Comparison of ENCODE assay signal across 9 cellular contexts in genomic region chr9:69945671-69946141, GRCh38.
DNase-seq lines count a peak whose midpoint lies in the region; ATAC-seq, FAIRE-seq and TF ChIP-seq lines count a peak whose summit lies in the region.
"Had no signal": no experiment of that assay in that cellular context is flagged by ENCODE, and none has a peak within 500 bp of the region (broad histone marks: within the 10 kb centered on the region; RNA-seq: fewer than 3 reads in every experiment).

No MANE protein-coding gene starts in this region.

- no peaks in the 10 kb centered on the region for H3K27me3 ChIP-seq in effector memory CD4-positive, alpha-beta T cell (replicated peaks; ENCODE audit: control insufficient read depth, insufficient read depth, low read length, poor library complexity, severe bottlenecking)
- H3K27me3 ChIP-seq in HepG2 (ENCODE audit: control insufficient read depth in 1 of 2, insufficient read depth in 2 of 2, low read length in 2 of 2): no peaks in the 10 kb centered on the region

- no peak for FAIRE-seq in A549 (lab: Jason Lieb, UNC)
- no peak for FAIRE-seq in HepG2 (lab: Jason Lieb, UNC)

- intact Hi-C loops in mucosa of descending colon (cut with DNase I, micrococcal nuclease): no loop called here
- intact Hi-C loops in HepG2 (cut with micrococcal nuclease; ENCODE audit: unreplicated experiment): no loop called here

- H3K4me3 ChIP-seq in A549 (no peak overlapping the region), mucosa of descending colon (no peak overlapping the region), HepG2 (replicated peaks in 1 of 3; ENCODE audit: insufficient read depth in 1 of 3, low read depth in 2 of 3, low read length in 3 of 3) (no peak overlapping the region)
- H3K4me3 ChIP-seq in effector memory CD4-positive, alpha-beta T cell (ENCODE audit: insufficient read depth, low read depth, low read length, poor library complexity, severe bottlenecking): no peak overlapping the region

- POLR2A ChIA-PET in A549 (lab: Yijun Ruan, JAX) (interaction anchor here (0.7 kb wide), 1 partner anchor 24 kb away, joined by 5 read pairs; no protein-coding TSS in a partner anchor), HepG2 (lab: Yijun Ruan, JAX) (no interaction called here)

- CTCF ChIA-PET in A549 (lab: Yijun Ruan, JAX) (interaction anchor here (1.2 kb wide), 1 partner anchor 26 kb away, joined by 3 read pairs; no protein-coding TSS in a partner anchor), HepG2 (lab: Yijun Ruan, JAX; ENCODE audit: low intra/inter-chr PET ratio, low total read pairs) (no interaction called here)

- WGBS in A549 (ENCODE audit: missing lambda C conversion rate): 51% methylated on average over 1 of the region's 1 CpG
- WGBS in HepG2 (ENCODE audit: low lambda C conversion rate): 0% methylated on average over 1 of the region's 1 CpG

- no peak for TF ChIP-seq EP300 in A549 (IDR thresholded peaks at IDR 0.05)
- TF ChIP-seq EP300 in HepG2 (IDR thresholded peaks at IDR 0.05; ENCODE audit: low read depth in 2 of 2, low read length in 2 of 2): no peak
- TF ChIP-seq EP300 in HepG2 (CRISPR knock-in tag; IDR thresholded peaks at IDR 0.05; ENCODE audit: borderline replicate concordance): no peak

- TF ChIP-seq RAD21 in A549 (conservative IDR thresholded peaks at IDR 0.05 in 1 of 2, IDR thresholded peaks at IDR 0.05 in 1 of 2) (no peak), HepG2 (CRISPR knock-in tag; IDR thresholded peaks at IDR 0.05) (no peak)

- 0 out of 6 replicates have a peak, but pooled peaks of 1 of the 2 experiments have one; percentile 23 for ATAC-seq in A549
- ATAC-seq in mucosa of descending colon: peak; percentile 33
- ATAC-seq in HG03432 (IDR thresholded peaks at IDR 0.05; ENCODE audit: unreplicated experiment): no peak
- no peak for ATAC-seq in HepG2

- peak in 1 of 2 experiments; percentile 10 for DNase-seq in A549 (ENCODE audit: low read depth in 1 of 2, low spot score in 1 of 2)
- DNase-seq in LHCN-M2 (ENCODE audit: low read depth): peak; percentile 55
- peak; percentile 56 for DNase-seq in dermis blood vessel endothelial cell
- DNase-seq in mucosa of descending colon: peak in 1 of 3 donors; percentile 33
- no peak for DNase-seq in effector memory CD4-positive, alpha-beta T cell
- no peak for DNase-seq in NCI-H82 treated with DMSO at 0.1 percent for 48 hours (lab: John Stamatoyannopoulos, UW; ENCODE audit: unreplicated experiment)
- DNase-seq in HepG2 (ENCODE audit: low spot score): no peak
- DNase-seq: CD8-positive, alpha-beta memory T cell had no signal

- no peak overlapping the region for H3K9ac ChIP-seq in HepG2 (ENCODE audit: insufficient read depth, low read depth, low read length)

- no peaks in the 10 kb centered on the region for H3K36me3 ChIP-seq in mucosa of descending colon (ENCODE audit: low read depth)
- no peaks in the 10 kb centered on the region for H3K36me3 ChIP-seq in effector memory CD4-positive, alpha-beta T cell (ENCODE audit: control insufficient read depth, insufficient read depth, low read length)
- no peaks in the 10 kb centered on the region for H3K36me3 ChIP-seq in HepG2 (replicated peaks in 1 of 2; ENCODE audit: control insufficient read depth in 1 of 2, insufficient read depth in 2 of 2, low read length in 2 of 2)

- H3K4me2 ChIP-seq in A549 (peak overlapping the region; percentile 24; the same call in 1 of the 3 replicates), HepG2 (ENCODE audit: low read depth, low read length) (no peak overlapping the region)

- no peaks in the 10 kb centered on the region for H3K79me2 ChIP-seq in HepG2 (ENCODE audit: insufficient read depth, low read length)

- in situ Hi-C loops in HepG2 (cut with HindIII; ENCODE audit: extremely low pct_ligation_motif_present, low pct_unique_long_range_greater_than_20kb): no loop called here

- TF ChIP-seq POLR2A in A549 (IDR thresholded peaks at IDR 0.05; ENCODE audit: low read length) (no peak), HepG2 (IDR thresholded peaks at IDR 0.05; ENCODE audit: insufficient read depth in 1 of 2, low read depth in 2 of 2, low read length in 2 of 2) (no peak)

- H4K20me1 ChIP-seq in HepG2 (ENCODE audit: insufficient read depth, low read length): no peaks in the 10 kb centered on the region

- peak overlapping the region; percentile 75 to 79; a peak in 5 of 6 replicates for H3K27ac ChIP-seq in A549
- H3K27ac ChIP-seq in effector memory CD4-positive, alpha-beta T cell (ENCODE audit: insufficient read depth, low read length, poor library complexity, severe bottlenecking): no peak overlapping the region
- no peak overlapping the region for H3K27ac ChIP-seq in HepG2 (ENCODE audit: extremely low read length, insufficient read depth, low read length)

- BruUV-seq in HepG2 (replicated peaks; lab: Mats Ljungman, UMichigan): no TSS peak

- H2AFZ ChIP-seq in HepG2 (ENCODE audit: low read length): no peak overlapping the region

- H3K9me3 ChIP-seq in A549 (peaks cover 3% of the 10 kb centered on the region; the same call in 1 of the 3 replicates), mucosa of descending colon (no peaks in the 10 kb centered on the region), HepG2 (ENCODE audit: low read length) (no peaks in the 10 kb centered on the region)
- no peaks in the 10 kb centered on the region for H3K9me3 ChIP-seq in effector memory CD4-positive, alpha-beta T cell (ENCODE audit: control insufficient read depth, low read length)

- peaks cover 23% of the 10 kb centered on the region for H3K4me1 ChIP-seq in A549
- no peaks in the 10 kb centered on the region for H3K4me1 ChIP-seq in mucosa of descending colon (ENCODE audit: low read depth)
- H3K4me1 ChIP-seq in effector memory CD4-positive, alpha-beta T cell (ENCODE audit: control insufficient read depth, insufficient read depth, low read length, poor library complexity, severe bottlenecking): no peaks in the 10 kb centered on the region
- H3K4me1 ChIP-seq in HepG2 (ENCODE audit: insufficient read depth, low read length): no peaks in the 10 kb centered on the region

- TF ChIP-seq CTCF in A549 (IDR thresholded peaks at IDR 0.05): no peak
- TF ChIP-seq CTCF in mucosa of descending colon (IDR thresholded peaks at IDR 0.05): no peak
- TF ChIP-seq CTCF in HepG2 (CRISPR knock-in tag; IDR thresholded peaks at IDR 0.05): no peak

TF ChIP-seq in A549, 52 proteins besides CTCF, POLR2A, EP300 and RAD21:
- TF ChIP-seq TP53 (CRISPR knock-in tag; IDR thresholded peaks at IDR 0.05) (no peak), FOSL2 (IDR thresholded peaks at IDR 0.05) (no peak), FOSL2 (CRISPR knock-in tag; IDR thresholded peaks at IDR 0.05) (no peak), KDM5A (IDR thresholded peaks at IDR 0.05) (no peak), ZFP36 (IDR thresholded peaks at IDR 0.05; ENCODE audit: borderline replicate concordance, partially characterized antibody) (no peak), FOXS1 (CRISPR knock-in tag; IDR thresholded peaks at IDR 0.05) (no peak), CHD2 (IDR thresholded peaks at IDR 0.05; ENCODE audit: low read length, partially characterized antibody) (no peak), NR3C1 (IDR thresholded peaks at IDR 0.05) (no peak)

TF ChIP-seq in HepG2, 621 proteins besides CTCF, POLR2A, EP300 and RAD21 (continues in another document):
- TF ChIP-seq ZNF749 (CRISPR knock-in tag; IDR thresholded peaks at IDR 0.05; ENCODE audit: borderline replicate concordance) (no peak), ZSCAN31 (CRISPR knock-in tag; IDR thresholded peaks at IDR 0.05; ENCODE audit: low read depth) (no peak), ZNF816 (CRISPR knock-in tag; IDR thresholded peaks at IDR 0.05; ENCODE audit: borderline replicate concordance) (no peak), SRF (IDR thresholded peaks at IDR 0.05; ENCODE audit: low read depth, low read length) (no peak), TCF12 (IDR thresholded peaks at IDR 0.05) (no peak), TCF12 (CRISPR knock-in tag; IDR thresholded peaks at IDR 0.05) (no peak), SKIL (CRISPR knock-in tag; IDR thresholded peaks at IDR 0.05; ENCODE audit: borderline replicate concordance) (no peak), HCFC1 (IDR thresholded peaks at IDR 0.05; ENCODE audit: low read depth, low read length) (no peak), ZNF639 (CRISPR knock-in tag; conservative IDR thresholded peaks at IDR 0.05) (no peak), ZNF362 (CRISPR knock-in tag; IDR thresholded peaks at IDR 0.05; ENCODE audit: borderline replicate concordance) (no peak), ZNF607 (CRISPR knock-in tag; IDR thresholded peaks at IDR 0.05; ENCODE audit: borderline replicate concordance) (no peak)

Comparison
In these comparisons a context has a peak if more than half of its experiments do, and no peak if none do; other contexts are left out.
1. DNase-seq: peak in LHCN-M2 (single experiment) and dermis blood vessel endothelial cell (single experiment); none in effector memory CD4-positive, alpha-beta T cell (0 of 3), NCI-H82 treated with DMSO at 0.1 percent for 48 hours (single experiment) and HepG2 (single experiment).
2. H3K27ac ChIP-seq: peak in A549 (2 of 2); none in effector memory CD4-positive, alpha-beta T cell (single experiment) and HepG2 (single experiment).